In the genomic region with DNA sequence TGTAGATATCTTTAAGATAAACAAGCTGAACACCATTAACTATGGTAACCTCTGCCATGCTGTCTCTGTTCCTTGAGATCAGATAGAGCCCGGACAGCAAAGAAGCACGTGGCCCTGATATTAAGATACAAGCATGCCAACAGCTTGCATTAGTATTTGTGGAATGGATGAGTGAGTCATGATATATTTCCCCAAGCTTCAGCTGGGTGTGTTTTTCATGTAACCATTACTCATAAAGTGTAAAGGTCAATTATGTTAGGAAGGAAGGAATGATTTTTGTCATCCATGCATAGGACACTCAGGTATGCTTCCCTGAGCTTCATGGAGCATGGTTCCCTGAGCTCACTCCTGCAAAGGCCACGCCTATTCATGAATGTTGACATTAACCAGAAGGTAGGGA, we compare ENCODE assay signal across 8 cellular contexts.
DNase-seq lines count a peak whose midpoint lies in the region; ATAC-seq and TF ChIP-seq lines count a peak whose summit lies in the region.

No MANE protein-coding gene starts in this region.

- ATAC-seq in T-helper 17 cell (peak; percentile 1), HG03135 (IDR thresholded peaks at IDR 0.05; ENCODE audit: unreplicated experiment) (no peak), HG02623 (IDR thresholded peaks at IDR 0.05; ENCODE audit: unreplicated experiment) (no peak)

- H3K9me3 Mint-ChIP-seq in activated CD4-positive, alpha-beta T cell treated with anti-CD3 and anti-CD28 coated beads, Interleukin-2, amount 10 ng/mL, durations not matched to agents 7 days and 5 days: peaks cover 13% of the 10 kb centered on the region

- no peaks in the 10 kb centered on the region for H3K36me3 ChIP-seq in thymus (ENCODE audit: control insufficient read depth, insufficient read depth)

- CTCF ChIA-PET in activated CD4-positive, alpha-beta T cell treated with anti-CD3 and anti-CD28 coated beads, Interleukin-2, amount 10 ng/mL, durations not matched to agents 7 days and 5 days (lab: Charles Lee): interaction anchor here (0.6 to 2.1 kb wide), 7 partner anchors 7 to 68 kb away, joined by 3 to 8 read pairs (median 3); no protein-coding TSS in a partner anchor

- H3K9me3 ChIP-seq in T-helper 17 cell (ENCODE audit: control insufficient read depth, low read length, poor library complexity, severe bottlenecking) (no peaks in the 10 kb centered on the region), thymus (ENCODE audit: control insufficient read depth) (no peaks in the 10 kb centered on the region)

- TF ChIP-seq CTCF in fibroblast of pulmonary artery (IDR thresholded peaks at IDR 0.05; ENCODE audit: low read length, missing control alignments): no peak

- POLR2A ChIA-PET in activated CD4-positive, alpha-beta T cell treated with anti-CD3 and anti-CD28 coated beads, Interleukin-2, amount 10 ng/mL, durations not matched to agents 7 days and 5 days (lab: Charles Lee): interaction anchor here (0.6 to 1.8 kb wide), 4 partner anchors 25 to 398 kb away, joined by 3 to 7 read pairs (median 4); no protein-coding TSS in a partner anchor

- peak overlapping the region; percentile 53 for H3K27ac ChIP-seq in thymus (ENCODE audit: low read depth)

- H3K4me1 ChIP-seq in thymus (ENCODE audit: control insufficient read depth, insufficient read depth, low read length): peaks cover 53% of the 10 kb centered on the region

- peaks cover 34% of the 10 kb centered on the region for H3K36me3 Mint-ChIP-seq in activated CD4-positive, alpha-beta T cell treated with anti-CD3 and anti-CD28 coated beads, Interleukin-2, amount 10 ng/mL, durations not matched to agents 7 days and 5 days (ENCODE audit: low read depth)
- H3K36me3 Mint-ChIP-seq in T-helper 17 cell (ENCODE audit: low read depth): no peaks in the 10 kb centered on the region

- peaks cover 83% of the 10 kb centered on the region for H3K4me1 Mint-ChIP-seq in activated CD4-positive, alpha-beta T cell treated with anti-CD3 and anti-CD28 coated beads, Interleukin-2, amount 10 ng/mL, durations not matched to agents 7 days and 5 days
- H3K4me1 Mint-ChIP-seq in T-helper 17 cell: peaks cover 48% of the 10 kb centered on the region

- DNase-seq in activated CD4-positive, alpha-beta T cell treated with anti-CD3 and anti-CD28 coated beads, Interleukin-2, amount 10 ng/mL, durations not matched to agents 7 days and 5 days: no peak
- DNase-seq in activated CD4-positive, alpha-beta T cell treated with anti-CD3 and anti-CD28 coated beads for 1 hour: no peak
- DNase-seq in T-helper 17 cell (no peak), fibroblast of pulmonary artery (ENCODE audit: low read depth) (peak; percentile 86), cortex of kidney (lab: John Stamatoyannopoulos, UW) (no peak)

- H3K4me3 ChIP-seq in fibroblast of pulmonary artery (replicated peaks; ENCODE audit: low read depth, low read length): no peak overlapping the region
- no peak overlapping the region for H3K4me3 ChIP-seq in thymus (ENCODE audit: low read length)

- peak overlapping the region; percentile 53 for H3K4me3 Mint-ChIP-seq in activated CD4-positive, alpha-beta T cell treated with anti-CD3 and anti-CD28 coated beads, Interleukin-2, amount 10 ng/mL, durations not matched to agents 7 days and 5 days
- H3K4me3 Mint-ChIP-seq in T-helper 17 cell: peak overlapping the region; percentile 73

- no peaks in the 10 kb centered on the region for H3K27me3 ChIP-seq in thymus (ENCODE audit: control insufficient read depth, insufficient read depth)

- no peaks in the 10 kb centered on the region for H3K27me3 Mint-ChIP-seq in activated CD4-positive, alpha-beta T cell treated with anti-CD3 and anti-CD28 coated beads, Interleukin-2, amount 10 ng/mL, durations not matched to agents 7 days and 5 days
- no peaks in the 10 kb centered on the region for H3K27me3 Mint-ChIP-seq in T-helper 17 cell

- H3K27ac Mint-ChIP-seq in activated CD4-positive, alpha-beta T cell treated with anti-CD3 and anti-CD28 coated beads, Interleukin-2, amount 10 ng/mL, durations not matched to agents 7 days and 5 days: peak overlapping the region; percentile 99
- H3K27ac Mint-ChIP-seq in T-helper 17 cell: peak overlapping the region; percentile 99

- WGBS in thymus: 80% methylated on average over 3 of the region's 3 CpGs
